Comparison of ENCODE assay signal across 14 cellular contexts in the genomic region with DNA sequence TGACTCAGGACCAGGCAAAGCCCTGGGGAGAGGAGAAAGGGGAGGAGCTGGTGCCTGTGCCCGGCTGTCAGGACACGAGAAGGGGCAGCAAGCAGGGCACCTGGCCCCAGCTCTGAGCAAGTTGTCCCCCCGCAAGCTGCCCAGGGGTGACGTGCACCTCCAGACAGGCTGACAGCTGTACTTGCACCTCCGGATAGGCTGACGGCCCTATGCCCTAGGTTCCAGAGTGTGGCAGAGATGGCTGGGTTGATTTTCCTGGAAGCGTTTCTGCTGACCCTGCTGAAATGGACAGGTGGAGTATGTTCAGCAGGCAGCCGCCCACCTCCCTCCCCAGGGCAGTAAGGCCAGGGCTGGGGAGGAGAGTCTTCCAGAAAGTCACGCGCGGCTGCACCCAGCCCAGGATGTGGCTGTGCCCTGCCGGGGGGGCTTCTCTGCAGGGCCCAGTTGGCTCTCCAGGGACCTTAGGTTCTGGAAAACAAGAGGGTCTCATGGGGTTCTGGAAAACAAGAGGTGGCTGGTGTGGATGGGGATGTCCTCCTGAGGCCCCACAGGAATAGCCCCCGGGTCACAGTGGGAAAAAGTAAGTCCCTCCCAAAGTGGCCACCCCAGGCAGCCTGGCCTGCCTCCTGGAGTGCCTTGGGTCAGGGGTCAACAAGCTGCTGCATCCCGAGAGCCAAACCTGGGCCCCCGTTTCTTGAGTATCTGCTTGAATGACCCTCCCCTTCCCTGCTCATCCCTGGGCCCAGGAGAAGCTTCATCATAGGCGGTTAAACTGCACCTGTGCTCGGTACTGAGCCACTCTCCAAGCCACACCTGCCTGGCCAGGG.
"Had no signal": no experiment of that assay in that cellular context is flagged by ENCODE, and none has a peak within 500 bp of the region (broad histone marks: within the 10 kb centered on the region; RNA-seq: fewer than 3 reads in every experiment).

No MANE protein-coding gene starts in this region.

- H3K27me3 Mint-ChIP-seq: activated CD4-positive, alpha-beta T cell treated with anti-CD3 and anti-CD28 coated beads, Interleukin-2, amount 10 ng/mL, durations not matched to agents 7 days and 5 days; activated naive CD8-positive, alpha-beta T cell treated with anti-CD3 and anti-CD28 coated beads, Interleukin-2, amount 10 ng/mL, durations not matched to agents 7 days and 5 days; stimulated activated memory B cell treated with anti-CD40 and anti-IgM and Interleukin-4, amounts not matched to agents 10 μg/mL and 1 μg/mL and 100 μg/mL, for 72 hours had no signal

- FAIRE-seq: endothelial cell of umbilical vein had no signal

- H3K9me3 Mint-ChIP-seq: activated CD4-positive, alpha-beta T cell treated with anti-CD3 and anti-CD28 coated beads, Interleukin-2, amount 10 ng/mL, durations not matched to agents 7 days and 5 days; activated naive CD8-positive, alpha-beta T cell treated with anti-CD3 and anti-CD28 coated beads, Interleukin-2, amount 10 ng/mL, durations not matched to agents 7 days and 5 days; neural crest cell; stimulated activated memory B cell treated with anti-CD40 and anti-IgM and Interleukin-4, amounts not matched to agents 10 μg/mL and 1 μg/mL and 100 μg/mL, for 72 hours had no signal

- DNase-seq: activated CD4-positive, alpha-beta T cell treated with anti-CD3 and anti-CD28 coated beads, Interleukin-2, amount 10 ng/mL, durations not matched to agents 7 days and 5 days; activated naive CD8-positive, alpha-beta T cell treated with anti-CD3 and anti-CD28 coated beads, Interleukin-2, amount 10 ng/mL, durations not matched to agents 7 days and 5 days; brain microvascular endothelial cell; cortex of kidney; effector CD8-positive, alpha-beta T cell; foreskin fibroblast; hippocampal formation; T-helper 17 cell had no signal

- H3K27me3 ChIP-seq: brain microvascular endothelial cell, ovary, thyroid gland, uterus had no signal

- H3K27ac ChIP-seq: brain microvascular endothelial cell, ovary, uterus had no signal

- H3K9me3 ChIP-seq: ovary, thyroid gland, uterus had no signal

- H3K4me3 Mint-ChIP-seq: activated CD4-positive, alpha-beta T cell treated with anti-CD3 and anti-CD28 coated beads, Interleukin-2, amount 10 ng/mL, durations not matched to agents 7 days and 5 days; activated naive CD8-positive, alpha-beta T cell treated with anti-CD3 and anti-CD28 coated beads, Interleukin-2, amount 10 ng/mL, durations not matched to agents 7 days and 5 days; neural crest cell; stimulated activated memory B cell treated with anti-CD40 and anti-IgM and Interleukin-4, amounts not matched to agents 10 μg/mL and 1 μg/mL and 100 μg/mL, for 72 hours; T-helper 17 cell had no signal

- H3K4me3 ChIP-seq: ovary, thyroid gland, uterus had no signal

- H3K4me1 Mint-ChIP-seq: activated CD4-positive, alpha-beta T cell treated with anti-CD3 and anti-CD28 coated beads, Interleukin-2, amount 10 ng/mL, durations not matched to agents 7 days and 5 days; activated naive CD8-positive, alpha-beta T cell treated with anti-CD3 and anti-CD28 coated beads, Interleukin-2, amount 10 ng/mL, durations not matched to agents 7 days and 5 days; stimulated activated memory B cell treated with anti-CD40 and anti-IgM and Interleukin-4, amounts not matched to agents 10 μg/mL and 1 μg/mL and 100 μg/mL, for 72 hours; T-helper 17 cell had no signal

- H3K27ac Mint-ChIP-seq: activated CD4-positive, alpha-beta T cell treated with anti-CD3 and anti-CD28 coated beads, Interleukin-2, amount 10 ng/mL, durations not matched to agents 7 days and 5 days; activated naive CD8-positive, alpha-beta T cell treated with anti-CD3 and anti-CD28 coated beads, Interleukin-2, amount 10 ng/mL, durations not matched to agents 7 days and 5 days; stimulated activated memory B cell treated with anti-CD40 and anti-IgM and Interleukin-4, amounts not matched to agents 10 μg/mL and 1 μg/mL and 100 μg/mL, for 72 hours; T-helper 17 cell had no signal

- ATAC-seq: stimulated activated memory B cell treated with anti-CD40 and anti-IgM and Interleukin-4, amounts not matched to agents 10 μg/mL and 1 μg/mL and 100 μg/mL, for 72 hours; T-helper 17 cell had no signal

- H3K36me3 Mint-ChIP-seq: activated naive CD8-positive, alpha-beta T cell treated with anti-CD3 and anti-CD28 coated beads, Interleukin-2, amount 10 ng/mL, durations not matched to agents 7 days and 5 days; stimulated activated memory B cell treated with anti-CD40 and anti-IgM and Interleukin-4, amounts not matched to agents 10 μg/mL and 1 μg/mL and 100 μg/mL, for 72 hours had no signal

- H3K36me3 ChIP-seq: brain microvascular endothelial cell, ovary, thyroid gland, uterus had no signal

- H3K4me1 ChIP-seq: uterus had no signal
